In genomic region chr14:75724414-75725204, GRCh38 we compare ENCODE assay signal across 20 cellular contexts.
DNase-seq lines count a peak whose midpoint lies in the region; ATAC-seq, FAIRE-seq and TF ChIP-seq lines count a peak whose summit lies in the region.
"Had no signal": no experiment of that assay in that cellular context is flagged by ENCODE, and none has a peak within 500 bp of the region (broad histone marks: within the 10 kb centered on the region; RNA-seq: fewer than 3 reads in every experiment).

No MANE protein-coding gene starts in this region.

- 0 out of 2 replicates have a peak, but pooled peaks cover 5% of the 10 kb centered on the region for H3K4me1 ChIP-seq in GM23248 (ENCODE audit: insufficient read depth)

- intact Hi-C loops in Right ventricle myocardium superior (cut with DNase I) (loop anchor here (10.0 kb wide), 1 partner anchor 60 kb away; no protein-coding TSS in a partner anchor), sciatic nerve (cut with DNase I) (no loop called here)

- no peaks in the 10 kb centered on the region for H3F3A ChIP-seq in GM23248 (ENCODE audit: insufficient read depth)

- no peak overlapping the region for H3K9ac ChIP-seq in GM23248

- peak; percentile 16 for DNase-seq in GM10266 (ENCODE audit: extremely low spot score)
- DNase-seq in Right ventricle myocardium superior = no peak
- DNase-seq in sciatic nerve (ENCODE audit: low spot score) = no peak
- no peak for DNase-seq in GM23248
- DNase-seq in OCI-M1 (lab: John Stamatoyannopoulos, UW) = no peak
- no peak for DNase-seq in urothelium cell line (ENCODE audit: low spot score)
- DNase-seq in coronary artery (ENCODE audit: low spot score) = no peak
- DNase-seq: activated naive CD8-positive, alpha-beta T cell treated with anti-CD3 and anti-CD28 coated beads, Interleukin-2, amount 50 U/mL, for 24 hours; activated T-cell treated with anti-CD3 and anti-CD28 coated beads for 4 hours; AML-193; DMS53; hippocampal formation; NCI-H1417; NCI-H446 treated with DMSO at 0.1 percent for 48 hours; nephron progenitor cell; PC-9 had no signal

- H3K79me2 ChIP-seq in GM23248 (ENCODE audit: insufficient read depth) = no peaks in the 10 kb centered on the region

- TF ChIP-seq CTCF in GM10266 (IDR thresholded peaks at IDR 0.05; ENCODE audit: control insufficient read depth, insufficient read depth, low read depth, missing control alignments) (no peak), coronary artery (IDR thresholded peaks at IDR 0.05) (no peak)

- no peak for FAIRE-seq in urothelium cell line (lab: Jason Lieb, UNC)

- ATAC-seq in HG02852 (IDR thresholded peaks at IDR 0.05; ENCODE audit: unreplicated experiment) (peak; percentile 85), Right ventricle myocardium superior (ENCODE audit: poor library complexity) (peak; percentile 45), sciatic nerve (peak; percentile 64)
- ATAC-seq: activated naive CD8-positive, alpha-beta T cell treated with anti-CD3 and anti-CD28 coated beads, Interleukin-2, amount 50 U/mL, for 24 hours; WTC11 had no signal

- H3K9me3 ChIP-seq in GM23248 (ENCODE audit: low read depth) = no peaks in the 10 kb centered on the region

- H3K4me3 ChIP-seq in GM23248 (no peak overlapping the region), coronary artery (no peak overlapping the region)
- H3K4me3 ChIP-seq: PC-9, skin epidermis had no signal

- in situ Hi-C loops in GM23248 (cut with MboI) = loop anchor here (25.0 kb wide), 1 partner anchor 663 kb away; the partner anchor contains the start of gene ESRRB

- H4K20me1 ChIP-seq in GM23248 (ENCODE audit: insufficient read depth) = no peaks in the 10 kb centered on the region

- H3K27ac ChIP-seq in GM23248 (no peak overlapping the region), coronary artery (peak overlapping the region in 1 of 2 donors; percentile 52)
- H3K27ac ChIP-seq: epithelial cell of prostate, PC-9 had no signal

- H3K36me3 ChIP-seq in GM23248 (ENCODE audit: low read depth) = 0 out of 2 replicates have a peak, but pooled peaks cover 10% of the 10 kb centered on the region

- 69 to 71% methylated on average over 6 of the region's 6 CpGs for WGBS in GM23248 (ENCODE audit: low coverage in 1 of 2, low lambda C conversion rate in 2 of 2, missing lambda C conversion rate in 2 of 2), 2 experiments

- no peaks in the 10 kb centered on the region for H3K27me3 ChIP-seq in GM23248 (replicated peaks; ENCODE audit: insufficient read depth)

- no peaks in the 10 kb centered on the region for H3K9me2 ChIP-seq in GM23248 (ENCODE audit: insufficient read depth)

- no peak overlapping the region for H3K4me2 ChIP-seq in GM23248 (ENCODE audit: unreplicated experiment)
- H3K4me2 ChIP-seq: PC-9 had no signal

- no peak overlapping the region for H2AFZ ChIP-seq in GM23248
- H2AFZ ChIP-seq: PC-9 had no signal
